In the genomic region with DNA sequence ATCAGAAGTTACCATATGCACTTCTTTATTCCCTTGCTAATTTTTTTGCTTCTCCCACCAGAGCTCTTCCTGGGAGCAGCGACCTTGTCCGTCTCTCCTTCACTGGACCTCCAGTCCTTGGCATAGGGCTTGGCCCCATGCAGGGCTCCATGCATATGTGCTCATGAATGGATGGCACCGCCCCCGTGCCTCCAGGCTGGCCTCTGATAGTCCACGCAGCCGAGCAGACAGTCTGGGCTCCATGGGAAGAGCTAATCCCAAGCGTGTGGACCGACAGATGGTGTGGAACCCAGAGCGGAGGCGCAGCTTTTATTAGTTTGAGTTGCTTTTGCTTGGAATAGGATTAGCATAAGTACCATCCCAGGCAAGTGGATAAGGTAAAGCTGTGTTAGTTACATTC, we compare ENCODE assay signal across 19 cellular contexts. TPM values are rescaled to one million over a fixed set of nuclear protein-coding genes. Genes with fewer than 3 reads are reported as not detected.
"Had no signal": no experiment of that assay in that cellular context is flagged by ENCODE, and none has a peak within 500 bp of the region (broad histone marks: within the 10 kb centered on the region; RNA-seq: fewer than 3 reads in every experiment).

No MANE protein-coding gene starts in this region.

- H3K4me3 Mint-ChIP-seq: activated CD4-positive, alpha-beta T cell treated with anti-CD3 and anti-CD28 coated beads, Interleukin-2, amount 10 ng/mL, durations not matched to agents 7 days and 5 days; activated naive CD8-positive, alpha-beta T cell treated with anti-CD3 and anti-CD28 coated beads, Interleukin-2, amount 50 U/mL, for 24 hours; activated T-cell treated with anti-CD3 and anti-CD28 coated beads, Interleukin-2, amount 50 U/mL, for 72 hours; naive B cell; stimulated activated effector memory CD8-positive, alpha-beta T cell treated with anti-CD3 and anti-CD28 coated beads, Interleukin-12 subunit alpha, Interleukin-12 subunit beta, amount 100 ng/mL, for 72 hours; T-helper 1 cell treated with Interleukin-12 subunit alpha and Interleukin-12 subunit beta and Interleukin-4 antibody, amounts not matched to agents 30 μg/mL and 1 μg/mL, for 36 hours; WTC11 had no signal

- DNase-seq: activated CD4-positive, alpha-beta T cell treated with anti-CD3 and anti-CD28 coated beads, Interleukin-2, amount 10 ng/mL, durations not matched to agents 7 days and 5 days; activated naive CD8-positive, alpha-beta T cell treated with anti-CD3 and anti-CD28 coated beads, Interleukin-2, amount 50 U/mL, for 24 hours; activated T-cell treated with anti-CD3 and anti-CD28 coated beads, Interleukin-2, amount 50 U/mL, for 72 hours; colonic mucosa; effector CD8-positive, alpha-beta T cell; heart right ventricle; midbrain; naive B cell; right cardiac atrium; small intestine had no signal

- H3K4me1 Mint-ChIP-seq: activated CD4-positive, alpha-beta T cell treated with anti-CD3 and anti-CD28 coated beads, Interleukin-2, amount 10 ng/mL, durations not matched to agents 7 days and 5 days; activated naive CD8-positive, alpha-beta T cell treated with anti-CD3 and anti-CD28 coated beads, Interleukin-2, amount 50 U/mL, for 24 hours; naive B cell; stimulated activated effector memory CD8-positive, alpha-beta T cell treated with anti-CD3 and anti-CD28 coated beads, Interleukin-12 subunit alpha, Interleukin-12 subunit beta, amount 100 ng/mL, for 72 hours had no signal

- H3K36me3 Mint-ChIP-seq: naive B cell, WTC11 had no signal

- H3K36me3 ChIP-seq: ascending aorta, colonic mucosa, heart right ventricle, tibial nerve, vagina had no signal

- H3K27ac Mint-ChIP-seq: activated CD4-positive, alpha-beta T cell treated with anti-CD3 and anti-CD28 coated beads, Interleukin-2, amount 10 ng/mL, durations not matched to agents 7 days and 5 days; activated naive CD8-positive, alpha-beta T cell treated with anti-CD3 and anti-CD28 coated beads, Interleukin-2, amount 50 U/mL, for 24 hours; activated T-cell treated with anti-CD3 and anti-CD28 coated beads, Interleukin-2, amount 50 U/mL, for 72 hours; naive B cell; stimulated activated effector memory CD8-positive, alpha-beta T cell treated with anti-CD3 and anti-CD28 coated beads, Interleukin-12 subunit alpha, Interleukin-12 subunit beta, amount 100 ng/mL, for 72 hours; T-helper 1 cell treated with Interleukin-12 subunit alpha and Interleukin-12 subunit beta and Interleukin-4 antibody, amounts not matched to agents 30 μg/mL and 1 μg/mL, for 36 hours; WTC11 had no signal

- H3K4me1 ChIP-seq: ascending aorta, colonic mucosa, tibial nerve had no signal

- H3K27ac ChIP-seq: ascending aorta, colonic mucosa, heart right ventricle, tibial nerve, vagina had no signal

- H3K4me3 ChIP-seq: ascending aorta, colonic mucosa, heart right ventricle, tibial nerve, vagina had no signal

- H3K9me3 Mint-ChIP-seq: activated CD4-positive, alpha-beta T cell treated with anti-CD3 and anti-CD28 coated beads, Interleukin-2, amount 10 ng/mL, durations not matched to agents 7 days and 5 days; activated naive CD8-positive, alpha-beta T cell treated with anti-CD3 and anti-CD28 coated beads, Interleukin-2, amount 50 U/mL, for 24 hours; activated T-cell treated with anti-CD3 and anti-CD28 coated beads, Interleukin-2, amount 50 U/mL, for 72 hours; stimulated activated effector memory CD8-positive, alpha-beta T cell treated with anti-CD3 and anti-CD28 coated beads, Interleukin-12 subunit alpha, Interleukin-12 subunit beta, amount 100 ng/mL, for 72 hours; T-helper 1 cell treated with Interleukin-12 subunit alpha and Interleukin-12 subunit beta and Interleukin-4 antibody, amounts not matched to agents 30 μg/mL and 1 μg/mL, for 36 hours; WTC11 had no signal

- H3K27me3 ChIP-seq: ascending aorta, colonic mucosa, heart right ventricle, tibial nerve, vagina had no signal

- H3K27me3 Mint-ChIP-seq: activated CD4-positive, alpha-beta T cell treated with anti-CD3 and anti-CD28 coated beads, Interleukin-2, amount 10 ng/mL, durations not matched to agents 7 days and 5 days; activated naive CD8-positive, alpha-beta T cell treated with anti-CD3 and anti-CD28 coated beads, Interleukin-2, amount 50 U/mL, for 24 hours; naive B cell had no signal

- H3K9me3 ChIP-seq: ascending aorta, colonic mucosa, heart right ventricle, tibial nerve, vagina had no signal

RNA-seq across cellular contexts. Expression of gene CDCP2, which starts 41.8 kb away (rescaled TPM):
- total RNA-seq: activated CD4-positive, alpha-beta T cell treated with anti-CD3 and anti-CD28 coated beads, Interleukin-2, amount 10 ng/mL, durations not matched to agents 7 days and 5 days; activated T-cell treated with anti-CD3 and anti-CD28 coated beads, Interleukin-2, amount 50 U/mL, for 72 hours; ascending aorta; fibroblast of lung; frontal cortex; kidney epithelial cell; right cardiac atrium; vagina; WTC11 had no signal
- polyA plus RNA-seq: fibroblast of lung, right cardiac atrium had no signal
